Comparison of ENCODE assay signal across 1 cellular context in genomic region chr6:34196833-34197195, GRCh38.
TF ChIP-seq lines count a peak whose summit lies in the region.

No MANE protein-coding gene starts in this region.

TF ChIP-seq in GM23338, 12 proteins besides CTCF, POLR2A, EP300 and RAD21 (continued from another document):
- no peak for TF ChIP-seq REST (IDR thresholded peaks at IDR 0.05; ENCODE audit: unreplicated experiment)
- TF ChIP-seq EZH2 (IDR thresholded peaks at IDR 0.05; ENCODE audit: low read depth, unreplicated experiment) = no peak
- no peak for TF ChIP-seq JUNB (IDR thresholded peaks at IDR 0.05; ENCODE audit: unreplicated experiment)
- no peak for TF ChIP-seq POLR2AphosphoS5 (IDR thresholded peaks at IDR 0.05; ENCODE audit: low read depth)
- TF ChIP-seq CREB1 (CRISPR knock-in tag; IDR thresholded peaks at IDR 0.05; ENCODE audit: low read depth) = no peak
- no peak for TF ChIP-seq ETS1 (IDR thresholded peaks at IDR 0.05)
- TF ChIP-seq ZNF331 (CRISPR knock-in tag; IDR thresholded peaks at IDR 0.05; ENCODE audit: low read depth) = no peak
- no peak for TF ChIP-seq ZNF114 (CRISPR knock-in tag; IDR thresholded peaks at IDR 0.05)
TF ChIP-seq in GM23338: peak in this region for 0.
